ENCODE assay signal across 8 cellular contexts in genomic region chr10:70671619-70672164, GRCh38. TPM values are rescaled to one million over a fixed set of nuclear protein-coding genes. Genes with fewer than 3 reads are reported as not detected.
DNase-seq lines count a peak whose midpoint lies in the region; ATAC-seq lines count a peak whose summit lies in the region.

No MANE protein-coding gene starts in this region.

- H3K4me3 ChIP-seq in adipocyte (ENCODE audit: low read length), result peak overlapping the region; percentile 76
- H3K4me3 ChIP-seq in iPS-18c (ENCODE audit: insufficient read depth, low read depth, low read length), result peak overlapping the region; percentile 40

- no peaks in the 10 kb centered on the region for H3K36me3 ChIP-seq in adipocyte (ENCODE audit: control insufficient read depth, insufficient read depth, low read length, severe bottlenecking)

- no peaks in the 10 kb centered on the region for H3K36me3 Mint-ChIP-seq in activated CD4-positive, alpha-beta T cell treated with anti-CD3 and anti-CD28 coated beads for 36 hours (ENCODE audit: low read depth)
- no peaks in the 10 kb centered on the region for H3K36me3 Mint-ChIP-seq in stimulated activated memory B cell treated with anti-CD40 and anti-IgM and Interleukin-4, amounts not matched to agents 10 μg/mL and 1 μg/mL and 100 μg/mL, for 72 hours
- H3K36me3 Mint-ChIP-seq in activated naive CD4-positive, alpha-beta T cell treated with anti-CD3 and anti-CD28 coated beads for 36 hours (ENCODE audit: low read depth), result no peaks in the 10 kb centered on the region

- POLR2A ChIA-PET in activated CD4-positive, alpha-beta T cell treated with anti-CD3 and anti-CD28 coated beads for 36 hours (lab: Charles Lee), result no interaction called here

- peaks cover 3% of the 10 kb centered on the region for H3K4me1 Mint-ChIP-seq in activated CD4-positive, alpha-beta T cell treated with anti-CD3 and anti-CD28 coated beads for 36 hours
- H3K4me1 Mint-ChIP-seq in stimulated activated memory B cell treated with anti-CD40 and anti-IgM and Interleukin-4, amounts not matched to agents 10 μg/mL and 1 μg/mL and 100 μg/mL, for 72 hours, result peaks cover 7% of the 10 kb centered on the region
- peaks cover 5% of the 10 kb centered on the region for H3K4me1 Mint-ChIP-seq in activated naive CD4-positive, alpha-beta T cell treated with anti-CD3 and anti-CD28 coated beads for 36 hours (ENCODE audit: low read depth)

- H3K27me3 Mint-ChIP-seq in activated CD4-positive, alpha-beta T cell treated with anti-CD3 and anti-CD28 coated beads for 36 hours, result peaks cover 39% of the 10 kb centered on the region
- peaks cover 65% of the 10 kb centered on the region for H3K27me3 Mint-ChIP-seq in stimulated activated memory B cell treated with anti-CD40 and anti-IgM and Interleukin-4, amounts not matched to agents 10 μg/mL and 1 μg/mL and 100 μg/mL, for 72 hours
- H3K27me3 Mint-ChIP-seq in activated naive CD4-positive, alpha-beta T cell treated with anti-CD3 and anti-CD28 coated beads for 36 hours (ENCODE audit: low read depth), result peaks cover 29% of the 10 kb centered on the region

- in situ Hi-C loops in ACHN (cut with HindIII; ENCODE audit: low pct_ligation_motif_present, low pct_unique_long_range_greater_than_20kb, low sequenced_read_pairs), result no loop called here

- H3K9ac ChIP-seq in adipocyte (ENCODE audit: low read length), result peak overlapping the region; percentile 41

- intact Hi-C loops in activated CD4-positive, alpha-beta T cell treated with anti-CD3 and anti-CD28 coated beads for 36 hours (cut with DNase I, micrococcal nuclease), result no loop called here
- intact Hi-C loops in activated naive CD4-positive, alpha-beta T cell treated with anti-CD3 and anti-CD28 coated beads for 36 hours (cut with micrococcal nuclease), result no loop called here

- CTCF ChIA-PET in activated CD4-positive, alpha-beta T cell treated with anti-CD3 and anti-CD28 coated beads for 36 hours (lab: Charles Lee), result interaction anchor here (0.6 to 0.7 kb wide), 2 partner anchors 85 to 900 kb away, joined by 4 read pairs; no protein-coding TSS in a partner anchor
- CTCF ChIA-PET in activated naive CD4-positive, alpha-beta T cell treated with anti-CD3 and anti-CD28 coated beads for 36 hours (lab: Charles Lee), result no interaction called here

- DNase-seq in activated CD4-positive, alpha-beta T cell treated with anti-CD3 and anti-CD28 coated beads for 36 hours, result no peak
- DNase-seq in activated CD4-positive, alpha-beta T cell treated with anti-CD3 and anti-CD28 coated beads for 1 hour, result no peak
- DNase-seq in adipocyte (ENCODE audit: low read depth) (no peak), ACHN (no peak), NCI-H128 (lab: John Stamatoyannopoulos, UW; ENCODE audit: unreplicated experiment) (no peak)
- no peak for DNase-seq in activated naive CD4-positive, alpha-beta T cell treated with anti-CD3 and anti-CD28 coated beads for 36 hours

- H3K27ac Mint-ChIP-seq in activated CD4-positive, alpha-beta T cell treated with anti-CD3 and anti-CD28 coated beads for 36 hours, result no peak overlapping the region
- no peak overlapping the region for H3K27ac Mint-ChIP-seq in stimulated activated memory B cell treated with anti-CD40 and anti-IgM and Interleukin-4, amounts not matched to agents 10 μg/mL and 1 μg/mL and 100 μg/mL, for 72 hours
- H3K27ac Mint-ChIP-seq in activated naive CD4-positive, alpha-beta T cell treated with anti-CD3 and anti-CD28 coated beads for 36 hours, result no peak overlapping the region

- H3K9me3 ChIP-seq in adipocyte (ENCODE audit: control insufficient read depth, low read length) (no peaks in the 10 kb centered on the region), iPS-18c (ENCODE audit: control insufficient read depth, insufficient read depth, low read length) (no peaks in the 10 kb centered on the region)

- H3K9me3 Mint-ChIP-seq in activated CD4-positive, alpha-beta T cell treated with anti-CD3 and anti-CD28 coated beads for 36 hours (ENCODE audit: low read depth), result peaks cover 5% of the 10 kb centered on the region
- H3K9me3 Mint-ChIP-seq in stimulated activated memory B cell treated with anti-CD40 and anti-IgM and Interleukin-4, amounts not matched to agents 10 μg/mL and 1 μg/mL and 100 μg/mL, for 72 hours, result peaks cover 6% of the 10 kb centered on the region
- H3K9me3 Mint-ChIP-seq in activated naive CD4-positive, alpha-beta T cell treated with anti-CD3 and anti-CD28 coated beads for 36 hours, result peaks cover 2% of the 10 kb centered on the region

- no peak for ATAC-seq in activated CD4-positive, alpha-beta T cell treated with anti-CD3 and anti-CD28 coated beads for 36 hours
- no peak for ATAC-seq in stimulated activated memory B cell treated with anti-CD40 and anti-IgM and Interleukin-4, amounts not matched to agents 10 μg/mL and 1 μg/mL and 100 μg/mL, for 72 hours

- peak overlapping the region; percentile 27 for H3K4me3 Mint-ChIP-seq in activated CD4-positive, alpha-beta T cell treated with anti-CD3 and anti-CD28 coated beads for 36 hours
- peak overlapping the region; percentile 39 for H3K4me3 Mint-ChIP-seq in stimulated activated memory B cell treated with anti-CD40 and anti-IgM and Interleukin-4, amounts not matched to agents 10 μg/mL and 1 μg/mL and 100 μg/mL, for 72 hours
- H3K4me3 Mint-ChIP-seq in activated naive CD4-positive, alpha-beta T cell treated with anti-CD3 and anti-CD28 coated beads for 36 hours, result no peak overlapping the region

- no peaks in the 10 kb centered on the region for H3K27me3 ChIP-seq in adipocyte (replicated peaks; ENCODE audit: control insufficient read depth, insufficient read depth, low read length)

- H3K4me1 ChIP-seq in adipocyte (ENCODE audit: control insufficient read depth, insufficient read depth, low read length), result peaks cover 21% of the 10 kb centered on the region

RNA-seq across cellular contexts. Expression of gene ADAMTS14, which starts 0.6 kb away (rescaled TPM):
- not detected for total RNA-seq in activated CD4-positive, alpha-beta T cell treated with anti-CD3 and anti-CD28 coated beads for 36 hours
- not detected for total RNA-seq in activated naive CD4-positive, alpha-beta T cell treated with anti-CD3 and anti-CD28 coated beads for 36 hours
